ENCODE assay signal across 1 cellular context in the genomic region with DNA sequence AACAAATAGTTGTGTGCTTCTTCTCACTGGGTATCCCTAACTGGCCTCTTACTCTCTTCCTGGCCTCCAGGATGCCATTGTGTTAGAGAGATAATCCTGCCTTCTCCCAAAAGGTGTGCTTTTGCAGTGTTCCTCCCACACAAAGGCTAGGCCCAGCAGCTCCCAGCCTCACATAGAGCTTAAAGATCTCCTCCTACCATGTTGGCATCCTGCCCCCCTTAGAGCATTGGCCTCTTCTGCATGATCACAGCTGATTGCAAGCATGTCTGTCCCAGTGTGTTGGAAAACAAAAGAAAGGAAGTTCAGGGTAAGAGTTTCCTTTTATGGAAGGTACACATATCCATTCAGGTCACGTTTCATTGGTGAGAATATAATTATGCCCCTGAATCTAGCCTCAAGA.
TF ChIP-seq lines count a peak whose summit lies in the region.

No MANE protein-coding gene starts in this region.

TF ChIP-seq in H1, 55 proteins besides CTCF, POLR2A, EP300 and RAD21 (continued from another document):
- TF ChIP-seq ATF2 (IDR thresholded peaks at IDR 0.05; ENCODE audit: low read length) (no peak), BRCA1 (IDR thresholded peaks at IDR 0.05; ENCODE audit: low read depth, low read length) (no peak), SIX5 (IDR thresholded peaks at IDR 0.05; ENCODE audit: low read depth, low read length) (no peak), SP1 (IDR thresholded peaks at IDR 0.05; ENCODE audit: low read depth, low read length) (no peak), KDM1A (IDR thresholded peaks at IDR 0.05; ENCODE audit: borderline replicate concordance, low read length) (no peak), TEAD4 (IDR thresholded peaks at IDR 0.05; ENCODE audit: low read depth, low read length) (no peak)
